ENCODE assay signal across 8 cellular contexts in genomic region chr1:35882586-35882944, GRCh38. TPM values are rescaled to one million over a fixed set of nuclear protein-coding genes. Genes with fewer than 3 reads are reported as not detected.
A peak's percentile ranks its signal among the peaks of the same experiment; 100 is the strongest.
DNase-seq lines count a peak whose midpoint lies in the region; ATAC-seq and TF ChIP-seq lines count a peak whose summit lies in the region.

No MANE protein-coding gene starts in this region.

- H3K36me3 ChIP-seq in Caco-2 (ENCODE audit: control insufficient read depth, insufficient read depth, low read length) (no peaks in the 10 kb centered on the region), parathyroid adenoma (ENCODE audit: control insufficient read depth, insufficient read depth, low read length) (no peaks in the 10 kb centered on the region)

- no peak overlapping the region for H3K27ac Mint-ChIP-seq in Caco-2 (ENCODE audit: unreplicated experiment)

- no TSS peak for BruUV-seq in Caco-2 (replicated peaks; lab: Mats Ljungman, UMichigan)

- H3K9me3 ChIP-seq in Caco-2 (no peaks in the 10 kb centered on the region), parathyroid adenoma (ENCODE audit: control insufficient read depth, low read length) (no peaks in the 10 kb centered on the region)

- no peak for DNase-seq in Caco-2
- DNase-seq in SK-N-DZ (ENCODE audit: low spot score), result peak; percentile 50
- DNase-seq in epithelial cell of esophagus (ENCODE audit: low read depth), result no peak
- no peak for DNase-seq in foreskin melanocyte
- DNase-seq in NCI-H128 (lab: John Stamatoyannopoulos, UW; ENCODE audit: unreplicated experiment), result no peak
- no peak for DNase-seq in midbrain (lab: John Stamatoyannopoulos, UW)

- TF ChIP-seq CTCF in Caco-2 (IDR thresholded peaks at IDR 0.05; ENCODE audit: insufficient read depth in 1 of 2, low read depth in 1 of 2, low read length in 1 of 2, severe bottlenecking in 1 of 2, unreplicated experiment in 1 of 2), result no peak
- no peak for TF ChIP-seq CTCF in epithelial cell of esophagus (IDR thresholded peaks at IDR 0.05; ENCODE audit: insufficient read depth, low read depth, low read length, missing control alignments)
- TF ChIP-seq CTCF in parathyroid adenoma (IDR thresholded peaks at IDR 0.05), result no peak

- CTCF ChIA-PET in Caco-2 (lab: Charles Lee), result no interaction called here

- H3K9me3 Mint-ChIP-seq in Caco-2 (ENCODE audit: unreplicated experiment), result no peaks in the 10 kb centered on the region

- POLR2A ChIA-PET in Caco-2 (lab: Charles Lee), result no interaction called here

- no peak overlapping the region for H3K9ac ChIP-seq in parathyroid adenoma

- peak overlapping the region; percentile 12 for H3K4me3 ChIP-seq in Caco-2 (ENCODE audit: low read depth, low read length)
- peak overlapping the region; percentile 28 for H3K4me3 ChIP-seq in epithelial cell of esophagus (ENCODE audit: low read length)
- H3K4me3 ChIP-seq in parathyroid adenoma (ENCODE audit: low read depth, low read length), result no peak overlapping the region

- peaks cover 6% of the 10 kb centered on the region for H3K36me3 Mint-ChIP-seq in Caco-2 (ENCODE audit: insufficient read depth, unreplicated experiment)

- intact Hi-C loops in Caco-2 (cut with micrococcal nuclease; ENCODE audit: unreplicated experiment), result no loop called here

- no peaks in the 10 kb centered on the region for H3K27me3 Mint-ChIP-seq in Caco-2 (ENCODE audit: insufficient read depth, unreplicated experiment)

- H3K4me3 Mint-ChIP-seq in Caco-2 (ENCODE audit: unreplicated experiment), result peak overlapping the region; percentile 24

- H3K27ac ChIP-seq in parathyroid adenoma, result no peak overlapping the region

- H2AFZ ChIP-seq in parathyroid adenoma, result peak overlapping the region; percentile 43

- H3K4me1 ChIP-seq in Caco-2 (peaks cover 21% of the 10 kb centered on the region), parathyroid adenoma (no peaks in the 10 kb centered on the region)

- H3K27me3 ChIP-seq in Caco-2 (replicated peaks; ENCODE audit: control insufficient read depth, insufficient read depth, low read length) (no peaks in the 10 kb centered on the region), parathyroid adenoma (ENCODE audit: control insufficient read depth, insufficient read depth, low read length) (no peaks in the 10 kb centered on the region)

- H3K4me2 ChIP-seq in parathyroid adenoma (ENCODE audit: low read length), result peak overlapping the region; percentile 37

- no peaks in the 10 kb centered on the region for H3K79me2 ChIP-seq in parathyroid adenoma

- ATAC-seq in HG02759 (IDR thresholded peaks at IDR 0.05; ENCODE audit: unreplicated experiment), result no peak

- H3K4me1 Mint-ChIP-seq in Caco-2 (ENCODE audit: low read depth, unreplicated experiment), result peaks cover 26% of the 10 kb centered on the region

RNA-seq across cellular contexts. Expression of gene AGO1, which starts 0.4 kb away (rescaled TPM):
- 28.9 and 29.8 TPM in 2 replicates for total RNA-seq in Caco-2 (2022)
- 7.7 and 9.9 TPM in 2 replicates for polyA plus RNA-seq in SK-N-DZ (2014; cell fraction: cytosol; rRNA removed)
- 9.5 and 18.1 TPM in 2 replicates for polyA plus RNA-seq in SK-N-DZ (2014; cell fraction: nucleus; rRNA removed)

RNA-seq across cellular contexts. Expression of gene AGO3, which starts 48.3 kb away (rescaled TPM):
- total RNA-seq in Caco-2 (2022), result 18.1 and 19.7 TPM in 2 replicates
- polyA plus RNA-seq in SK-N-DZ (2014; cell fraction: cytosol; rRNA removed), result 5.1 and 6.7 TPM in 2 replicates
- 4.4 and 7.1 TPM in 2 replicates for polyA plus RNA-seq in SK-N-DZ (2014; cell fraction: nucleus; rRNA removed)
